In genomic region chr5:52875827-52876226, GRCh38 we compare ENCODE assay signal across 17 cellular contexts.
"Had no signal": no experiment of that assay in that cellular context is flagged by ENCODE, and none has a peak within 500 bp of the region (broad histone marks: within the 10 kb centered on the region; RNA-seq: fewer than 3 reads in every experiment).

No MANE protein-coding gene starts in this region.

- H3K4me1 ChIP-seq: left lung, pancreas had no signal

- H3K36me3 ChIP-seq: left lung, neural progenitor cell, pancreas, SJSA1 had no signal

- H3K9me3 Mint-ChIP-seq: activated naive CD4-positive, alpha-beta T cell treated with anti-CD3 and anti-CD28 coated beads, Interleukin-2, amount 50 U/mL, for 72 hours; activated T-cell treated with anti-CD3 and anti-CD28 coated beads, Interleukin-2, amount 50 U/mL, for 4 hours; neural progenitor cell; stimulated activated memory B cell treated with anti-CD40 and anti-IgM and Interleukin-4, amounts not matched to agents 10 μg/mL and 1 μg/mL and 100 μg/mL, for 72 hours; type B pancreatic cell had no signal

- H3K9me3 ChIP-seq: left lung, pancreas, SJSA1 had no signal

- H3K4me3 Mint-ChIP-seq: activated T-cell treated with anti-CD3 and anti-CD28 coated beads, Interleukin-2, amount 50 U/mL, for 4 hours; neural progenitor cell; stimulated activated memory B cell treated with anti-CD40 and anti-IgM and Interleukin-4, amounts not matched to agents 10 μg/mL and 1 μg/mL and 100 μg/mL, for 72 hours; type B pancreatic cell had no signal

- ATAC-seq: activated naive CD4-positive, alpha-beta T cell treated with anti-CD3 and anti-CD28 coated beads, Interleukin-2, amount 50 U/mL, for 72 hours; activated T-cell treated with anti-CD3 and anti-CD28 coated beads, Interleukin-2, amount 50 U/mL, for 4 hours; left lung; pancreas; stimulated activated memory B cell treated with anti-CD40 and anti-IgM and Interleukin-4, amounts not matched to agents 10 μg/mL and 1 μg/mL and 100 μg/mL, for 72 hours had no signal

- H3K27me3 ChIP-seq: left lung, neural progenitor cell, pancreas, SJSA1 had no signal

- H3K27me3 Mint-ChIP-seq: type B pancreatic cell had no signal

- H3K4me1 Mint-ChIP-seq: stimulated activated memory B cell treated with anti-CD40 and anti-IgM and Interleukin-4, amounts not matched to agents 10 μg/mL and 1 μg/mL and 100 μg/mL, for 72 hours had no signal

- H3K27ac ChIP-seq: left lung, neural progenitor cell, pancreas, SJSA1 had no signal

- DNase-seq: activated CD4-positive, alpha-beta T cell treated with anti-CD3 and anti-CD28 coated beads for 1 hour; activated CD4-positive, alpha-beta T cell treated with anti-CD3 and anti-CD28 coated beads, Interleukin-2, amount 50 U/mL, for 48 hours; activated effector memory CD4-positive, alpha-beta T cell treated with anti-CD3 and anti-CD28 coated beads, Interleukin-2, amount 50 U/mL, for 16 hours; activated T-cell treated with anti-CD3 and anti-CD28 coated beads, Interleukin-2, amount 50 U/mL, for 4 hours; anterior cingulate cortex; effector CD4-positive, alpha-beta T cell; glutamatergic neuron; left lung; pancreas; small intestine; substantia nigra had no signal

- H3K36me3 Mint-ChIP-seq: neural progenitor cell; stimulated activated memory B cell treated with anti-CD40 and anti-IgM and Interleukin-4, amounts not matched to agents 10 μg/mL and 1 μg/mL and 100 μg/mL, for 72 hours; type B pancreatic cell had no signal

- H3K27ac Mint-ChIP-seq: activated naive CD4-positive, alpha-beta T cell treated with anti-CD3 and anti-CD28 coated beads, Interleukin-2, amount 50 U/mL, for 72 hours; neural progenitor cell; stimulated activated memory B cell treated with anti-CD40 and anti-IgM and Interleukin-4, amounts not matched to agents 10 μg/mL and 1 μg/mL and 100 μg/mL, for 72 hours; type B pancreatic cell had no signal

- H3K4me3 ChIP-seq: coronary artery, left lung, neural progenitor cell, pancreas, SJSA1 had no signal
